Comparison of ENCODE assay signal across 8 cellular contexts in genomic region chr12:109093022-109093918, GRCh38. TPM values are rescaled to one million over a fixed set of nuclear protein-coding genes. Genes with fewer than 3 reads are reported as not detected.
DNase-seq lines count a peak whose midpoint lies in the region; ATAC-seq and TF ChIP-seq lines count a peak whose summit lies in the region.

ALKBH2 (minus strand) TSS chr12:109093472; CDS start chr12:109092786, 686 bp downstream.

- H3K4me3 ChIP-seq in GM23248, result peak within 1 kb of the TSS; percentile 82
- peak within 1 kb of the TSS; percentile 73 for H3K4me3 ChIP-seq in fibroblast of mammary gland (ENCODE audit: control insufficient read depth, low read depth, low read length)

- H3K4me1 Mint-ChIP-seq in activated T-helper 17 cell treated with anti-CD3 and anti-CD28 coated beads, Interleukin-2, amount 50 U/mL, for 72 hours, result peaks cover 12% of the 10 kb centered on the region
- H3K4me1 Mint-ChIP-seq in natural killer cell treated with Interleukin-12 subunit alpha and Interleukin-12 subunit beta and Interleukin-15 and Interleukin-18, amount 100 ng/mL, for 72 hours (ENCODE audit: low read depth in 2 of 2), result peaks cover 27 to 29% of the 10 kb centered on the region in 2 donors

- peak within 1 kb of the TSS; percentile 95 for H3K4me3 Mint-ChIP-seq in activated T-helper 17 cell treated with anti-CD3 and anti-CD28 coated beads, Interleukin-2, amount 50 U/mL, for 72 hours
- peak within 1 kb of the TSS; percentile 77 for H3K4me3 Mint-ChIP-seq in natural killer cell treated with Interleukin-12 subunit alpha and Interleukin-12 subunit beta and Interleukin-15 and Interleukin-18, amount 100 ng/mL, for 72 hours

- peak within 1 kb of the TSS; percentile 88 for H3K27ac Mint-ChIP-seq in activated T-helper 17 cell treated with anti-CD3 and anti-CD28 coated beads, Interleukin-2, amount 50 U/mL, for 72 hours
- peak within 1 kb of the TSS; percentile 71 to 72 for H3K27ac Mint-ChIP-seq in natural killer cell treated with Interleukin-12 subunit alpha and Interleukin-12 subunit beta and Interleukin-15 and Interleukin-18, amount 100 ng/mL, for 72 hours

- H3K27ac ChIP-seq in GM23248, result peak within 1 kb of the TSS; percentile 43

- peaks cover 16% of the 10 kb centered on the region for H3K4me1 ChIP-seq in GM23248 (ENCODE audit: insufficient read depth)

- in situ Hi-C loops in GM23248 (cut with MboI), result loop anchor here (10.0 kb wide), 1 partner anchor 528 kb away; the partner anchor contains the start of genes ISCU and SART3

- peak; percentile 77 for ATAC-seq in activated T-helper 17 cell treated with anti-CD3 and anti-CD28 coated beads, Interleukin-2, amount 50 U/mL, for 72 hours (replicated peaks)
- ATAC-seq in natural killer cell treated with Interleukin-12 subunit alpha and Interleukin-12 subunit beta and Interleukin-15 and Interleukin-18, amount 100 ng/mL, for 72 hours, result peak; percentile 82 to 85
- peak; percentile 81 for ATAC-seq in stimulated activated naive CD8-positive, alpha-beta T cell treated with anti-CD3 and anti-CD28 coated beads, Interleukin-15, Interleukin-2, amounts not matched to agents 100 U/mL and 50 U/mL, for 24 hours

- peaks cover 32% of the 10 kb centered on the region for H3K36me3 Mint-ChIP-seq in activated T-helper 17 cell treated with anti-CD3 and anti-CD28 coated beads, Interleukin-2, amount 50 U/mL, for 72 hours (ENCODE audit: low read depth)
- H3K36me3 Mint-ChIP-seq in natural killer cell treated with Interleukin-12 subunit alpha and Interleukin-12 subunit beta and Interleukin-15 and Interleukin-18, amount 100 ng/mL, for 72 hours, result no peaks in the 10 kb centered on the region

- H4K20me1 ChIP-seq in GM23248 (ENCODE audit: insufficient read depth), result no peaks in the 10 kb centered on the region

- H3K9me2 ChIP-seq in GM23248 (ENCODE audit: insufficient read depth), result no peaks in the 10 kb centered on the region

- WGBS in GM23248 (ENCODE audit: low coverage in 1 of 2, low lambda C conversion rate in 2 of 2, missing lambda C conversion rate in 2 of 2), 2 experiments, result 9 to 11% methylated on average over 36 to 45 of the region's 45 CpGs

- H2AFZ ChIP-seq in GM23248, result peak within 1 kb of the TSS; percentile 93

- no peaks in the 10 kb centered on the region for H3K27me3 ChIP-seq in GM23248 (replicated peaks; ENCODE audit: insufficient read depth)

- H3K9ac ChIP-seq in GM23248, result peak within 1 kb of the TSS; percentile 87

- no peaks in the 10 kb centered on the region for H3F3A ChIP-seq in GM23248 (ENCODE audit: insufficient read depth)

- peak; percentile 91 for DNase-seq in EH (ENCODE audit: low read depth)
- peak; percentile 96 for DNase-seq in GM23248
- DNase-seq in RPMI8226, result peak; percentile 96
- peak; percentile 88 for DNase-seq in fibroblast of mammary gland (ENCODE audit: low read depth)
- peak; percentile 96 for DNase-seq in natural killer cell treated with Interleukin-12 subunit alpha and Interleukin-12 subunit beta and Interleukin-15 and Interleukin-18, amount 100 ng/mL, for 72 hours (ENCODE audit: low spot score)
- DNase-seq in stimulated activated naive CD8-positive, alpha-beta T cell treated with anti-CD3 and anti-CD28 coated beads, Interleukin-15, Interleukin-2, amounts not matched to agents 100 U/mL and 50 U/mL, for 24 hours, result peak; percentile 95

- H3K9me3 Mint-ChIP-seq in activated T-helper 17 cell treated with anti-CD3 and anti-CD28 coated beads, Interleukin-2, amount 50 U/mL, for 72 hours, result no peaks in the 10 kb centered on the region
- no peaks in the 10 kb centered on the region for H3K9me3 Mint-ChIP-seq in natural killer cell treated with Interleukin-12 subunit alpha and Interleukin-12 subunit beta and Interleukin-15 and Interleukin-18, amount 100 ng/mL, for 72 hours

- peaks cover 19% of the 10 kb centered on the region for H3K79me2 ChIP-seq in GM23248 (ENCODE audit: insufficient read depth)

- H3K9me3 ChIP-seq in GM23248 (ENCODE audit: low read depth), result no peaks in the 10 kb centered on the region

- no peaks in the 10 kb centered on the region for H3K27me3 Mint-ChIP-seq in activated T-helper 17 cell treated with anti-CD3 and anti-CD28 coated beads, Interleukin-2, amount 50 U/mL, for 72 hours
- H3K27me3 Mint-ChIP-seq in natural killer cell treated with Interleukin-12 subunit alpha and Interleukin-12 subunit beta and Interleukin-15 and Interleukin-18, amount 100 ng/mL, for 72 hours, result no peaks in the 10 kb centered on the region

- peak within 1 kb of the TSS; percentile 95 for H3K4me2 ChIP-seq in GM23248 (ENCODE audit: unreplicated experiment)

- H3K36me3 ChIP-seq in GM23248 (ENCODE audit: low read depth), result no peaks in the 10 kb centered on the region

- TF ChIP-seq CTCF in LNCAP (IDR thresholded peaks at IDR 0.05), result peak; percentile 98
- peak; percentile 86 for TF ChIP-seq CTCF in fibroblast of mammary gland (conservative IDR thresholded peaks at IDR 0.05; ENCODE audit: control insufficient read depth, insufficient read depth, low read depth, low read length)

RNA-seq across cellular contexts. Expression of gene ALKBH2, which starts in this region (rescaled TPM):
- total RNA-seq in GM23248 (2014; rRNA removed; shearing (Covaris generic)), result 5.8 and 14.8 TPM in 2 replicates
- polyA plus RNA-seq in GM23248 (2016; fragmentation: Nextera tagmentation; extraction: Ambion mirVana), result 20.4 and 22.5 TPM in 2 replicates
- 10 to 100 TPM; 16.2 to 25.9 TPM for total RNA-seq in activated T-helper 17 cell treated with anti-CD3 and anti-CD28 coated beads, Interleukin-2, amount 50 U/mL, for 72 hours
- total RNA-seq in natural killer cell treated with Interleukin-12 subunit alpha and Interleukin-12 subunit beta and Interleukin-15 and Interleukin-18, amount 100 ng/mL, for 72 hours, result 10 to 100 TPM; 13.7 to 28.6 TPM

Comparison
In these comparisons a context has a peak if more than half of its experiments do, and no peak if none do; other contexts are left out.
1. Peak in every context shown above with its lines: DNase-seq, ATAC-seq, H3K4me3 ChIP-seq and H3K27ac ChIP-seq.